ENCODE assay signal across 15 cellular contexts in genomic region chr2:11808016-11808400, GRCh38.
"Had no signal": no experiment of that assay in that cellular context is flagged by ENCODE, and none has a peak within 500 bp of the region (broad histone marks: within the 10 kb centered on the region; RNA-seq: fewer than 3 reads in every experiment).

No MANE protein-coding gene starts in this region.

- DNase-seq: activated CD4-positive, alpha-beta T cell treated with anti-CD3 and anti-CD28 coated beads, Interleukin-2, amount 10 ng/mL, durations not matched to agents 7 days and 5 days; activated effector memory CD4-positive, alpha-beta T cell treated with anti-CD3 and anti-CD28 coated beads, Interleukin-2, amount 50 U/mL, for 16 hours; activated T-cell treated with anti-CD3 and anti-CD28 coated beads, Interleukin-2, amount 50 U/mL, for 4 hours; amniotic stem cell; dermis blood vessel endothelial cell; effector memory CD4-positive, alpha-beta T cell; mesendoderm; natural killer cell; pancreas; stimulated activated naive CD4-positive, alpha-beta T cell; substantia nigra; T1000; tibial artery had no signal

- H3K36me3 ChIP-seq: neutrophil had no signal

- H3K27me3 Mint-ChIP-seq: activated CD4-positive, alpha-beta T cell treated with anti-CD3 and anti-CD28 coated beads, Interleukin-2, amount 10 ng/mL, durations not matched to agents 7 days and 5 days; activated naive CD4-positive, alpha-beta T cell treated with anti-CD3 and anti-CD28 coated beads, Interleukin-2, amount 50 U/mL, for 24 hours had no signal

- H3K4me1 Mint-ChIP-seq: activated CD4-positive, alpha-beta T cell treated with anti-CD3 and anti-CD28 coated beads, Interleukin-2, amount 10 ng/mL, durations not matched to agents 7 days and 5 days; activated naive CD4-positive, alpha-beta T cell treated with anti-CD3 and anti-CD28 coated beads, Interleukin-2, amount 50 U/mL, for 24 hours had no signal

- H3K27ac Mint-ChIP-seq: activated CD4-positive, alpha-beta T cell treated with anti-CD3 and anti-CD28 coated beads, Interleukin-2, amount 10 ng/mL, durations not matched to agents 7 days and 5 days; activated naive CD4-positive, alpha-beta T cell treated with anti-CD3 and anti-CD28 coated beads, Interleukin-2, amount 50 U/mL, for 24 hours; natural killer cell had no signal

- H3K9me3 Mint-ChIP-seq: activated CD4-positive, alpha-beta T cell treated with anti-CD3 and anti-CD28 coated beads, Interleukin-2, amount 10 ng/mL, durations not matched to agents 7 days and 5 days; activated naive CD4-positive, alpha-beta T cell treated with anti-CD3 and anti-CD28 coated beads, Interleukin-2, amount 50 U/mL, for 24 hours; activated T-cell treated with anti-CD3 and anti-CD28 coated beads, Interleukin-2, amount 50 U/mL, for 4 hours; natural killer cell had no signal

- ATAC-seq: activated T-cell treated with anti-CD3 and anti-CD28 coated beads, Interleukin-2, amount 50 U/mL, for 4 hours; natural killer cell; pancreas had no signal

- H3K4me1 ChIP-seq: pancreas had no signal

- H3K9me3 ChIP-seq: neutrophil, pancreas, tibial artery had no signal

- H3K4me3 ChIP-seq: pancreas, tibial artery had no signal

- H3K27me3 ChIP-seq: neutrophil, pancreas, tibial artery had no signal

- H3K27ac ChIP-seq: neutrophil, pancreas, tibial artery had no signal

- H3K4me3 Mint-ChIP-seq: activated CD4-positive, alpha-beta T cell treated with anti-CD3 and anti-CD28 coated beads, Interleukin-2, amount 10 ng/mL, durations not matched to agents 7 days and 5 days; activated naive CD4-positive, alpha-beta T cell treated with anti-CD3 and anti-CD28 coated beads, Interleukin-2, amount 50 U/mL, for 24 hours; activated T-cell treated with anti-CD3 and anti-CD28 coated beads, Interleukin-2, amount 50 U/mL, for 4 hours; natural killer cell had no signal
